12 cellular contexts compared by ENCODE assay signal in the genomic region with DNA sequence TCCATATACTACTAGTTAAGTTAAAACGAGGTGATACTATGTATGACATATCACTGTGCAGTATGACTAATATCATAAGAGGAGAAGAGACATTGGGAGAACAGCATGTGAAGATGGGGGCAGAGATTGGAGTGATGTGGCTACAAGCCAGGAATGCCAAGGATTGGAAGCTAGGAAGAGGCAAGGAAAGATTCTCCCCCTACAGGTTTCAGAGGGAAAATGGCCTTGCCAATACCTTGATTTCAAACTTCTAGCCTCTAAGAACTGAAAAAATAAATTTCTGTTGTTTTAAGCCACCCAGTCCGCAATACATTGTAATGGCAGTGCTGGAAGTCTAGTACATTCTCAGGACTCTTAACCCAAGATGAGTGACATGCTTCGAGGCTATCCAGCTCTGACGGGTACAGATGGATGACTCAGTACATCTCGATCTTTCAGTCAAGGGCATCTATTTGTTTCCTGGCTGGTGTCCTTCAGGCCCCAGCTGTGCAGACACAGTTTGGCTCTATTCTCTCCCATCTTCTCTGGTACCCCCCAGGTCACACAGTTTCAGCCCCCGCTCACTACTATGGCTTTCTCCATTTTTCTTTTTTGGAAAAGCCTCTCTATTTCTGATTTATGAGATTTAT. TPM values are rescaled to one million over a fixed set of nuclear protein-coding genes. Genes with fewer than 3 reads are reported as not detected.
DNase-seq lines count a peak whose midpoint lies in the region; TF ChIP-seq lines count a peak whose summit lies in the region.
"Had no signal": no experiment of that assay in that cellular context is flagged by ENCODE, and none has a peak within 500 bp of the region (broad histone marks: within the 10 kb centered on the region; RNA-seq: fewer than 3 reads in every experiment).

No MANE protein-coding gene starts in this region.

- no peaks in the 10 kb centered on the region for H3K36me3 ChIP-seq in brain microvascular endothelial cell (replicated peaks)
- H3K36me3 ChIP-seq: SJCRH30 had no signal

- H3K4me3 ChIP-seq in brain microvascular endothelial cell (ENCODE audit: low read depth, low read length): no peak overlapping the region
- H3K4me3 ChIP-seq: SJCRH30 had no signal

- peaks cover 8% of the 10 kb centered on the region for H3K9me3 Mint-ChIP-seq in neural crest cell
- H3K9me3 Mint-ChIP-seq: activated B cell treated with CpG ODN at 0.5 μM for 24 hours had no signal

- peak; percentile 46 for TF ChIP-seq CTCF in brain microvascular endothelial cell (IDR thresholded peaks at IDR 0.05; ENCODE audit: low read depth, low read length, missing control alignments)
- TF ChIP-seq CTCF in neural crest cell (conservative IDR thresholded peaks at IDR 0.05): peak; percentile 22

- H3K27me3 Mint-ChIP-seq in neural crest cell (ENCODE audit: low read depth): no peaks in the 10 kb centered on the region
- H3K27me3 Mint-ChIP-seq: activated B cell treated with CpG ODN at 0.5 μM for 24 hours had no signal

- no peak overlapping the region for H3K4me3 Mint-ChIP-seq in neural crest cell
- H3K4me3 Mint-ChIP-seq: activated B cell treated with CpG ODN at 0.5 μM for 24 hours had no signal

- in situ Hi-C loops in brain microvascular endothelial cell (cut with HindIII; ENCODE audit: low pct_ligation_motif_present, low sequenced_read_pairs): no loop called here

- no peak overlapping the region for H3K27ac ChIP-seq in brain microvascular endothelial cell
- H3K27ac ChIP-seq: SJCRH30 had no signal

- 0 out of 2 replicates have a peak, but pooled peaks have one; percentile 8 for TF ChIP-seq RAD21 in Ishikawa (IDR thresholded peaks at IDR 0.05; ENCODE audit: low read depth)

- no peaks in the 10 kb centered on the region for H3K27me3 ChIP-seq in brain microvascular endothelial cell (replicated peaks)
- H3K27me3 ChIP-seq: SJCRH30 had no signal

- DNase-seq in DMS 273 treated with DMSO at 0.1 percent for 48 hours (lab: John Stamatoyannopoulos, UW) (peak; percentile 2), brain microvascular endothelial cell (no peak), neural crest cell (ENCODE audit: low read depth, low spot score) (no peak), NCI-H345 treated with DMSO at 0.1 percent for 48 hours (lab: John Stamatoyannopoulos, UW; ENCODE audit: unreplicated experiment) (no peak), UCSD-AML1 (lab: John Stamatoyannopoulos, UW; ENCODE audit: unreplicated experiment) (no peak), mucosa of gallbladder (ENCODE audit: low spot score) (no peak)
- DNase-seq: activated B cell treated with CpG ODN at 0.5 μM for 24 hours, glutamatergic neuron, NCI-H146, NCI-H526 treated with DMSO at 0.1 percent for 48 hours, SJCRH30 had no signal

- no peak for TF ChIP-seq EP300 in Ishikawa (IDR thresholded peaks at IDR 0.05; ENCODE audit: borderline replicate concordance)

- no peak overlapping the region for H3K27ac Mint-ChIP-seq in neural crest cell (ENCODE audit: unreplicated experiment)
- H3K27ac Mint-ChIP-seq: activated B cell treated with CpG ODN at 0.5 μM for 24 hours had no signal

- no peaks in the 10 kb centered on the region for H3K4me1 Mint-ChIP-seq in neural crest cell

- H3K36me3 Mint-ChIP-seq in neural crest cell (ENCODE audit: low read depth): no peaks in the 10 kb centered on the region

TF ChIP-seq in Ishikawa, 13 proteins besides CTCF, POLR2A, EP300 and RAD21:
- TF ChIP-seq FOXM1 (IDR thresholded peaks at IDR 0.05; ENCODE audit: borderline replicate concordance, low read depth) (no peak), ZBTB7A (IDR thresholded peaks at IDR 0.05; ENCODE audit: low read depth) (no peak), EGR1 (IDR thresholded peaks at IDR 0.05) (no peak), TAF1 (IDR thresholded peaks at IDR 0.05; ENCODE audit: low read depth) (no peak), NFIC (IDR thresholded peaks at IDR 0.05) (no peak), TCF12 (IDR thresholded peaks at IDR 0.05; ENCODE audit: low read depth) (no peak), CEBPB (IDR thresholded peaks at IDR 0.05) (no peak), YY1 (IDR thresholded peaks at IDR 0.05; ENCODE audit: low read depth) (no peak), CREB1 (IDR thresholded peaks at IDR 0.05; ENCODE audit: low read depth) (no peak), TEAD4 (IDR thresholded peaks at IDR 0.05) (no peak)
- TF ChIP-seq, protein P1, sequence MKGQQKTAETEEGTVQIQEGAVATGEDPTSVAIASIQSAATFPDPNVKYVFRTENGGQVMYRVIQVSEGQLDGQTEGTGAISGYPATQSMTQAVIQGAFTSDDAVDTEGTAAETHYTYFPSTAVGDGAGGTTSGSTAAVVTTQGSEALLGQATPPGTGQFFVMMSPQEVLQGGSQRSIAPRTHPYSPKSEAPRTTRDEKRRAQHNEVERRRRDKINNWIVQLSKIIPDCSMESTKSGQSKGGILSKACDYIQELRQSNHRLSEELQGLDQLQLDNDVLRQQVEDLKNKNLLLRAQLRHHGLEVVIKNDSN (IDR thresholded peaks at IDR 0.05): no peak
- TF ChIP-seq, protein P2, sequence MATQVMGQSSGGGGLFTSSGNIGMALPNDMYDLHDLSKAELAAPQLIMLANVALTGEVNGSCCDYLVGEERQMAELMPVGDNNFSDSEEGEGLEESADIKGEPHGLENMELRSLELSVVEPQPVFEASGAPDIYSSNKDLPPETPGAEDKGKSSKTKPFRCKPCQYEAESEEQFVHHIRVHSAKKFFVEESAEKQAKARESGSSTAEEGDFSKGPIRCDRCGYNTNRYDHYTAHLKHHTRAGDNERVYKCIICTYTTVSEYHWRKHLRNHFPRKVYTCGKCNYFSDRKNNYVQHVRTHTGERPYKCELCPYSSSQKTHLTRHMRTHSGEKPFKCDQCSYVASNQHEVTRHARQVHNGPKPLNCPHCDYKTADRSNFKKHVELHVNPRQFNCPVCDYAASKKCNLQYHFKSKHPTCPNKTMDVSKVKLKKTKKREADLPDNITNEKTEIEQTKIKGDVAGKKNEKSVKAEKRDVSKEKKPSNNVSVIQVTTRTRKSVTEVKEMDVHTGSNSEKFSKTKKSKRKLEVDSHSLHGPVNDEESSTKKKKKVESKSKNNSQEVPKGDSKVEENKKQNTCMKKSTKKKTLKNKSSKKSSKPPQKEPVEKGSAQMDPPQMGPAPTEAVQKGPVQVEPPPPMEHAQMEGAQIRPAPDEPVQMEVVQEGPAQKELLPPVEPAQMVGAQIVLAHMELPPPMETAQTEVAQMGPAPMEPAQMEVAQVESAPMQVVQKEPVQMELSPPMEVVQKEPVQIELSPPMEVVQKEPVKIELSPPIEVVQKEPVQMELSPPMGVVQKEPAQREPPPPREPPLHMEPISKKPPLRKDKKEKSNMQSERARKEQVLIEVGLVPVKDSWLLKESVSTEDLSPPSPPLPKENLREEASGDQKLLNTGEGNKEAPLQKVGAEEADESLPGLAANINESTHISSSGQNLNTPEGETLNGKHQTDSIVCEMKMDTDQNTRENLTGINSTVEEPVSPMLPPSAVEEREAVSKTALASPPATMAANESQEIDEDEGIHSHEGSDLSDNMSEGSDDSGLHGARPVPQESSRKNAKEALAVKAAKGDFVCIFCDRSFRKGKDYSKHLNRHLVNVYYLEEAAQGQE (IDR thresholded peaks at IDR 0.05; ENCODE audit: low read depth): no peak
- TF ChIP-seq, protein P3, sequence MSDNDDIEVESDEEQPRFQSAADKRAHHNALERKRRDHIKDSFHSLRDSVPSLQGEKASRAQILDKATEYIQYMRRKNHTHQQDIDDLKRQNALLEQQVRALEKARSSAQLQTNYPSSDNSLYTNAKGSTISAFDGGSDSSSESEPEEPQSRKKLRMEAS (IDR thresholded peaks at IDR 0.05): no peak
TF ChIP-seq in Ishikawa: peak in this region for 0.

RNA-seq across cellular contexts. Expression of gene THEMIS, which starts 55.5 kb away (rescaled TPM):
- total RNA-seq in neural crest cell: not detected in 2 replicates
- total RNA-seq in mucosa of gallbladder: 2.8 TPM
- total RNA-seq: activated B cell treated with CpG ODN at 0.5 μM for 24 hours had no signal
